In genomic region chr5:5533927-5534326, GRCh38 we compare ENCODE assay signal across 17 cellular contexts.
"Had no signal": no experiment of that assay in that cellular context is flagged by ENCODE, and none has a peak within 500 bp of the region (broad histone marks: within the 10 kb centered on the region; RNA-seq: fewer than 3 reads in every experiment).

No MANE protein-coding gene starts in this region.

- H3K4me3 ChIP-seq: adrenal gland, left ventricle myocardium inferior, thyroid gland had no signal

- H3K4me1 ChIP-seq: foreskin keratinocyte, left ventricle myocardium inferior, thyroid gland had no signal

- H3K36me3 ChIP-seq: adrenal gland, left ventricle myocardium inferior, thyroid gland had no signal

- ATAC-seq: activated CD8-positive, alpha-beta T cell treated with anti-CD3 and anti-CD28 coated beads, Interleukin-2, amount 10 ng/mL, durations not matched to agents 7 days and 5 days; foreskin keratinocyte; naive thymus-derived CD8-positive, alpha-beta T cell; stimulated activated naive B cell treated with anti-CD40 and anti-IgM and Interleukin-4, amounts not matched to agents 10 μg/mL and 1 μg/mL and 100 μg/mL, for 72 hours had no signal

- DNase-seq: activated CD4-positive, alpha-beta T cell treated with anti-CD3 and anti-CD28 coated beads for 48 hours; activated CD8-positive, alpha-beta memory T cell treated with anti-CD3 and anti-CD28 coated beads, Interleukin-2, amount 50 U/mL, for 4 hours; activated CD8-positive, alpha-beta T cell treated with anti-CD3 and anti-CD28 coated beads, Interleukin-2, amount 10 ng/mL, durations not matched to agents 7 days and 5 days; activated effector memory CD4-positive, alpha-beta T cell treated with anti-CD3 and anti-CD28 coated beads, Interleukin-2, amount 50 U/mL, for 16 hours; activated T-cell treated with anti-CD3 and anti-CD28 coated beads, Interleukin-2, amount 50 U/mL, for 48 hours; adrenal gland; dermis blood vessel endothelial cell; effector memory CD8-positive, alpha-beta T cell; foreskin keratinocyte; glutamatergic neuron; hypothalamus; kidney; left ventricle myocardium inferior; naive thymus-derived CD8-positive, alpha-beta T cell; stimulated activated CD4-positive, alpha-beta T cell treated with anti-CD3 and anti-CD28 coated beads, Interleukin-2, amount 100 ng/mL, for 48 hours; stimulated activated naive B cell treated with anti-CD40 and anti-IgM and Interleukin-4, amounts not matched to agents 10 μg/mL and 1 μg/mL and 100 μg/mL, for 72 hours; thyroid gland had no signal

- H3K9me3 ChIP-seq: adrenal gland, thyroid gland had no signal
